Comparison of ENCODE assay signal across 10 cellular contexts in genomic region chr3:64011685-64012084, GRCh38. TPM values are rescaled to one million over a fixed set of nuclear protein-coding genes. Genes with fewer than 3 reads are reported as not detected.
DNase-seq lines count a peak whose midpoint lies in the region; ATAC-seq and TF ChIP-seq lines count a peak whose summit lies in the region.
"Had no signal": no experiment of that assay in that cellular context is flagged by ENCODE, and none has a peak within 500 bp of the region (broad histone marks: within the 10 kb centered on the region; RNA-seq: fewer than 3 reads in every experiment).

No MANE protein-coding gene starts in this region.

- no peaks in the 10 kb centered on the region for H3K27me3 Mint-ChIP-seq in activated T-cell treated with anti-CD3 and anti-CD28 coated beads, Interleukin-2, amount 50 U/mL, for 24 hours
- no peaks in the 10 kb centered on the region for H3K27me3 Mint-ChIP-seq in activated T-cell treated with anti-CD3 and anti-CD28 coated beads, Interleukin-2, amount 50 U/mL, for 4 hours (ENCODE audit: low read depth)
- H3K27me3 Mint-ChIP-seq in activated T-helper 17 cell treated with anti-CD3 and anti-CD28 coated beads, Interleukin-2, amount 50 U/mL, for 72 hours, result no peaks in the 10 kb centered on the region

- no peak overlapping the region for H3K4me3 Mint-ChIP-seq in activated T-cell treated with anti-CD3 and anti-CD28 coated beads, Interleukin-2, amount 50 U/mL, for 24 hours
- H3K4me3 Mint-ChIP-seq in activated T-cell treated with anti-CD3 and anti-CD28 coated beads, Interleukin-2, amount 50 U/mL, for 4 hours, result no peak overlapping the region
- H3K4me3 Mint-ChIP-seq in activated T-helper 17 cell treated with anti-CD3 and anti-CD28 coated beads, Interleukin-2, amount 50 U/mL, for 72 hours, result no peak overlapping the region

- no peak for DNase-seq in activated T-cell treated with anti-CD3 and anti-CD28 coated beads, Interleukin-2, amount 50 U/mL, for 24 hours
- DNase-seq in activated T-cell treated with anti-CD3 and anti-CD28 coated beads, Interleukin-2, amount 50 U/mL, for 4 hours, result no peak
- peak; percentile 71 for DNase-seq in fibroblast of peridontal ligament (ENCODE audit: extremely low read depth)
- DNase-seq in psoas muscle, result no peak
- DNase-seq in 8988T, result no peak
- DNase-seq in NCI-H2029 (lab: John Stamatoyannopoulos, UW), result no peak
- no peak for DNase-seq in DMS 273 (lab: John Stamatoyannopoulos, UW; ENCODE audit: unreplicated experiment)
- DNase-seq: NCI-H1436 treated with DMSO at 0.1 percent for 48 hours, spleen had no signal

- peaks cover 49% of the 10 kb centered on the region for H3K4me1 Mint-ChIP-seq in activated T-cell treated with anti-CD3 and anti-CD28 coated beads, Interleukin-2, amount 50 U/mL, for 24 hours (ENCODE audit: low read depth)
- H3K4me1 Mint-ChIP-seq in activated T-cell treated with anti-CD3 and anti-CD28 coated beads, Interleukin-2, amount 50 U/mL, for 4 hours (ENCODE audit: low read depth), result peaks cover 17% of the 10 kb centered on the region
- peaks cover 22% of the 10 kb centered on the region for H3K4me1 Mint-ChIP-seq in activated T-helper 17 cell treated with anti-CD3 and anti-CD28 coated beads, Interleukin-2, amount 50 U/mL, for 72 hours

- TF ChIP-seq CTCF in psoas muscle (IDR thresholded peaks at IDR 0.05), result no peak

- H3K36me3 ChIP-seq in psoas muscle (ENCODE audit: insufficient read depth in 1 of 2, low read depth in 1 of 2), result peaks cover 16 to 100% of the 10 kb centered on the region in 2 donors

- no peak for ATAC-seq in activated T-cell treated with anti-CD3 and anti-CD28 coated beads, Interleukin-2, amount 50 U/mL, for 4 hours
- ATAC-seq in activated T-helper 17 cell treated with anti-CD3 and anti-CD28 coated beads, Interleukin-2, amount 50 U/mL, for 72 hours (replicated peaks), result no peak
- peak; percentile 16 to 66 (median 38) for ATAC-seq in psoas muscle

- 71 to 82% (median 77%) methylated on average over 5 of the region's 5 CpGs for WGBS in psoas muscle, 3 donors

- H3K9me3 ChIP-seq in psoas muscle, result no peaks in the 10 kb centered on the region
- H3K9me3 ChIP-seq: spleen had no signal

- H3K36me3 Mint-ChIP-seq in activated T-cell treated with anti-CD3 and anti-CD28 coated beads, Interleukin-2, amount 50 U/mL, for 24 hours (ENCODE audit: low read depth), result peaks cover 6% of the 10 kb centered on the region
- H3K36me3 Mint-ChIP-seq in activated T-cell treated with anti-CD3 and anti-CD28 coated beads, Interleukin-2, amount 50 U/mL, for 4 hours (ENCODE audit: insufficient read depth), result peaks cover 64% of the 10 kb centered on the region
- no peaks in the 10 kb centered on the region for H3K36me3 Mint-ChIP-seq in activated T-helper 17 cell treated with anti-CD3 and anti-CD28 coated beads, Interleukin-2, amount 50 U/mL, for 72 hours (ENCODE audit: low read depth)

- no peaks in the 10 kb centered on the region for H3K9me3 Mint-ChIP-seq in activated T-cell treated with anti-CD3 and anti-CD28 coated beads, Interleukin-2, amount 50 U/mL, for 24 hours
- no peaks in the 10 kb centered on the region for H3K9me3 Mint-ChIP-seq in activated T-cell treated with anti-CD3 and anti-CD28 coated beads, Interleukin-2, amount 50 U/mL, for 4 hours
- no peaks in the 10 kb centered on the region for H3K9me3 Mint-ChIP-seq in activated T-helper 17 cell treated with anti-CD3 and anti-CD28 coated beads, Interleukin-2, amount 50 U/mL, for 72 hours

- H3K27ac Mint-ChIP-seq in activated T-cell treated with anti-CD3 and anti-CD28 coated beads, Interleukin-2, amount 50 U/mL, for 24 hours, result peak overlapping the region; percentile 42
- H3K27ac Mint-ChIP-seq in activated T-helper 17 cell treated with anti-CD3 and anti-CD28 coated beads, Interleukin-2, amount 50 U/mL, for 72 hours, result peak overlapping the region; percentile 50

- no peaks in the 10 kb centered on the region for H3K27me3 ChIP-seq in psoas muscle (ENCODE audit: insufficient read depth in 3 of 3, low read length in 2 of 3)
- H3K27me3 ChIP-seq: spleen had no signal

- intact Hi-C loops in psoas muscle (cut with DNase I), result no loop called here

- H3K27ac ChIP-seq in psoas muscle, result no peak overlapping the region
- H3K27ac ChIP-seq: spleen had no signal

- H3K4me3 ChIP-seq in psoas muscle, result no peak overlapping the region
- H3K4me3 ChIP-seq: spleen had no signal

- no peaks in the 10 kb centered on the region for H3K4me1 ChIP-seq in psoas muscle

RNA-seq across cellular contexts. Expression of gene PSMD6, which starts 11.6 kb away (rescaled TPM):
- total RNA-seq in activated T-cell treated with anti-CD3 and anti-CD28 coated beads, Interleukin-2, amount 50 U/mL, for 4 hours, result 100 to 1,000 TPM; 198 to 222 (median 214) TPM
- total RNA-seq in activated T-helper 17 cell treated with anti-CD3 and anti-CD28 coated beads, Interleukin-2, amount 50 U/mL, for 72 hours, result 100 to 1,000 TPM in 1 of 2 donors, 10 to 100 TPM in 1; 79.4 to 113 TPM
- total RNA-seq in psoas muscle, result 100 to 1,000 TPM in 3 of 4 donors, 10 to 100 TPM in 1; 81.8 to 180 (median 128) TPM
- 100 to 1,000 TPM; 145 to 333 (median 186) TPM for polyA plus RNA-seq in psoas muscle

Comparison
In these comparisons a context has a peak if more than half of its experiments do, and no peak if none do; other contexts are left out.
1. ATAC-seq: peak in psoas muscle (4 of 4); none in activated T-cell treated with anti-CD3 and anti-CD28 coated beads, Interleukin-2, amount 50 U/mL, for 4 hours (0 of 2) and activated T-helper 17 cell treated with anti-CD3 and anti-CD28 coated beads, Interleukin-2, amount 50 U/mL, for 72 hours (single experiment).